Comparison of ENCODE assay signal across 8 cellular contexts in genomic region chr17:36721560-36722120, GRCh38.
A peak's percentile ranks its signal among the peaks of the same experiment; 100 is the strongest.
DNase-seq lines count a peak whose midpoint lies in the region; ATAC-seq and TF ChIP-seq lines count a peak whose summit lies in the region.

No MANE protein-coding gene starts in this region.

- H3K18ac ChIP-seq in neuronal stem cell (ENCODE audit: low read length): no peak overlapping the region

- H2BK15ac ChIP-seq in neuronal stem cell (ENCODE audit: low read length): no peak overlapping the region

- peaks cover 0 to 39% (median 2%) of the 10 kb centered on the region in 3 experiments for H3K27me3 ChIP-seq in neuronal stem cell (ENCODE audit: control insufficient read depth in 3 of 3, insufficient read depth in 3 of 3, low read depth in 1 of 3, low read length in 3 of 3)

- TF ChIP-seq CTCF in cardiac fibroblast (IDR thresholded peaks at IDR 0.05; ENCODE audit: low read depth, low read length): no peak

- peak overlapping the region; percentile 38 for H3K4me2 ChIP-seq in neuronal stem cell (ENCODE audit: insufficient read depth, low read length, poor library complexity, severe bottlenecking)

- no peak overlapping the region for H3K9ac ChIP-seq in neuronal stem cell (ENCODE audit: low read depth, low read length, poor library complexity)

- no CpG with 5 or more reads among the region's 8 CpGs for WGBS in neuronal stem cell (ENCODE audit: extremely low coverage in 2 of 2, insufficient read length in 2 of 2, insufficient replicate concordance in 1 of 2), 2 donors

- peak overlapping the region; percentile 21 to 34 for H3K4me3 ChIP-seq in cardiac fibroblast (replicated peaks in 1 of 2; ENCODE audit: low read depth in 2 of 2, low read length in 2 of 2)
- H3K4me3 ChIP-seq in neuronal stem cell (ENCODE audit: low read length in 2 of 2): peak overlapping the region in 1 of 2 donors; percentile 38

- H2AK5ac ChIP-seq in neuronal stem cell (ENCODE audit: low read depth, low read length): no peak overlapping the region

- peaks cover 7 to 26% of the 10 kb centered on the region in 2 donors for H3K4me1 ChIP-seq in neuronal stem cell (ENCODE audit: control insufficient read depth in 2 of 2, insufficient read depth in 1 of 2, low read depth in 1 of 2, low read length in 2 of 2)

- no peak overlapping the region for H2BK120ac ChIP-seq in neuronal stem cell (ENCODE audit: low read depth, low read length)

- H3K36me3 ChIP-seq in neuronal stem cell (replicated peaks in 1 of 2; ENCODE audit: control insufficient read depth in 2 of 2, insufficient read depth in 2 of 2, low read length in 2 of 2): no peaks in the 10 kb centered on the region

- no peak overlapping the region for H4K91ac ChIP-seq in neuronal stem cell (ENCODE audit: low read depth, low read length, poor library complexity)

- ATAC-seq in GM18907 (IDR thresholded peaks at IDR 0.05; ENCODE audit: unreplicated experiment) (peak; percentile 13), HG03442 (IDR thresholded peaks at IDR 0.05; ENCODE audit: unreplicated experiment) (no peak), HG02885 (IDR thresholded peaks at IDR 0.05; ENCODE audit: poor library complexity, unreplicated experiment) (no peak)

- no peak overlapping the region for H4K8ac ChIP-seq in neuronal stem cell (ENCODE audit: low read depth, low read length)

- H3K14ac ChIP-seq in neuronal stem cell (ENCODE audit: low read length): no peak overlapping the region

- peak overlapping the region; percentile 10 for H3K27ac ChIP-seq in neuronal stem cell (replicated peaks; ENCODE audit: low read length)

- no peaks in the 10 kb centered on the region for H3K79me1 ChIP-seq in neuronal stem cell (ENCODE audit: low read depth, low read length)

- no peaks in the 10 kb centered on the region for H3K9me3 ChIP-seq in neuronal stem cell (replicated peaks in 1 of 2; ENCODE audit: control insufficient read depth in 2 of 2, insufficient read depth in 1 of 2, low read depth in 1 of 2, low read length in 2 of 2)

- peak; percentile 89 for DNase-seq in NCI-H1092 treated with DMSO at 0.1 percent for 48 hours (lab: John Stamatoyannopoulos, UW)
- peak in 1 of 2 donors; percentile 5 for DNase-seq in cardiac fibroblast (ENCODE audit: low read depth in 2 of 2)
- no peak for DNase-seq in neuronal stem cell (ENCODE audit: low spot score)
- no peak for DNase-seq in SW 1271 (lab: John Stamatoyannopoulos, UW)
- DNase-seq in NCI-H1048 (lab: John Stamatoyannopoulos, UW): no peak

- H2BK12ac ChIP-seq in neuronal stem cell (ENCODE audit: low read length): no peak overlapping the region

- H2BK5ac ChIP-seq in neuronal stem cell (ENCODE audit: low read length): no peak overlapping the region

- peak overlapping the region; percentile 95 for H2AFZ ChIP-seq in neuronal stem cell (ENCODE audit: low read length)

- H3K23ac ChIP-seq in neuronal stem cell (ENCODE audit: low read depth, low read length, poor library complexity): no peak overlapping the region

- no peak overlapping the region for H3K4ac ChIP-seq in neuronal stem cell (ENCODE audit: low read length)
